In genomic region chr21:34744801-34745200, GRCh38 we compare ENCODE assay signal across 1 cellular context.
TF ChIP-seq lines count a peak whose summit lies in the region.

No MANE protein-coding gene starts in this region.

TF ChIP-seq in HCT116, 20 proteins besides CTCF, POLR2A, EP300 and RAD21 (continued from another document):
- TF ChIP-seq MAX (IDR thresholded peaks at IDR 0.05), result no peak
TF ChIP-seq in HCT116: peak in this region for 0.
